Comparison of ENCODE assay signal across 2 cellular contexts in genomic region chr11:839875-840617, GRCh38.
TF ChIP-seq lines count a peak whose summit lies in the region.

No MANE protein-coding gene starts in this region.

TF ChIP-seq in SK-N-SH, 30 proteins besides CTCF, POLR2A, EP300 and RAD21:
- TF ChIP-seq RCOR1 (IDR thresholded peaks at IDR 0.05; ENCODE audit: low read length) (no peak), FOXM1 (IDR thresholded peaks at IDR 0.05; ENCODE audit: low read depth) (no peak), MAX (IDR thresholded peaks at IDR 0.05; ENCODE audit: low read depth) (no peak), PBX3 (IDR thresholded peaks at IDR 0.05) (no peak), NRF1 (IDR thresholded peaks at IDR 0.05; ENCODE audit: low read depth, low read length) (no peak), JUND (IDR thresholded peaks at IDR 0.05) (no peak), IRF3 (IDR thresholded peaks at IDR 0.05; ENCODE audit: low read depth, low read length) (no peak), GATA2 (CRISPR knock-in tag; IDR thresholded peaks at IDR 0.05) (no peak), YY1 (IDR thresholded peaks at IDR 0.05; ENCODE audit: low read depth) (no peak), MEF2A (IDR thresholded peaks at IDR 0.05; ENCODE audit: borderline replicate concordance, low read depth) (no peak), GABPA (IDR thresholded peaks at IDR 0.05; ENCODE audit: low read depth) (no peak), USF1 (IDR thresholded peaks at IDR 0.05; ENCODE audit: borderline replicate concordance, low read depth) (no peak), SIN3A (IDR thresholded peaks at IDR 0.05; ENCODE audit: borderline replicate concordance, low read depth, low read length) (no peak; the same call in 1 of the 2 replicates), CHD2 (IDR thresholded peaks at IDR 0.05; ENCODE audit: low read length, partially characterized antibody) (no peak), ZBTB33 (IDR thresholded peaks at IDR 0.05; ENCODE audit: borderline replicate concordance, low read depth) (no peak), FOXJ3 (CRISPR knock-in tag; IDR thresholded peaks at IDR 0.05) (no peak)
TF ChIP-seq in SK-N-SH: peak in this region for 0.

TF ChIP-seq in SK-N-SH treated with all-trans-retinoic acid at 6 μM for 48 hours, 23 proteins besides CTCF, POLR2A, EP300 and RAD21:
- TF ChIP-seq OSR1 (CRISPR knock-in tag; IDR thresholded peaks at IDR 0.05) (no peak), ESRRG (CRISPR knock-in tag; IDR thresholded peaks at IDR 0.05) (no peak), PATZ1 (CRISPR knock-in tag; IDR thresholded peaks at IDR 0.05; ENCODE audit: borderline replicate concordance) (no peak), TOX (CRISPR knock-in tag; IDR thresholded peaks at IDR 0.05; ENCODE audit: borderline replicate concordance) (no peak), ARNTL (CRISPR knock-in tag; IDR thresholded peaks at IDR 0.05; ENCODE audit: borderline replicate concordance, low read depth) (no peak), TSHZ2 (CRISPR knock-in tag; IDR thresholded peaks at IDR 0.05) (no peak), PPARA (CRISPR knock-in tag; IDR thresholded peaks at IDR 0.05; ENCODE audit: borderline replicate concordance) (no peak)
